Comparison of ENCODE assay signal across 23 cellular contexts in the genomic region with DNA sequence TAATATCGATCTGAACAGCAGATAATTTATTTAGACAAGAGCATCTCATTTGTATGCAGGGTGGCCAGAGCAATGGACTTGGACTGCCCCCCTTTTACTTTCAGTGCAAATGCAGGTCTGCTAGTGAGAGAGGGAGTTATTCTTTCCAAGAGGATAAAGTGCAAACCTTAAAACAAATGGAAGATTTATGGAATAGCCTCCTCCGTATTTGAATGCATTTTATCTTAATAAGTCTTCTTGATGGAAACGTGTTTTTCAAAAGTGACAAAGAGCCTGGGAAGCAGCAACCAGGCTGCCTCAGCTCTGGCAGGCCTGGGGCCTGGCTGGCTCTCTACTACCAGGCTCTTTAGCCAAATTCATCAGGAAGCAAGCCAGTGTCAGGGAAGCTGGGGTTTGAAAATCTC. TPM values are rescaled to one million over a fixed set of nuclear protein-coding genes. Genes with fewer than 3 reads are reported as not detected.
DNase-seq lines count a peak whose midpoint lies in the region; ATAC-seq and TF ChIP-seq lines count a peak whose summit lies in the region.
"Had no signal": no experiment of that assay in that cellular context is flagged by ENCODE, and none has a peak within 500 bp of the region (broad histone marks: within the 10 kb centered on the region; RNA-seq: fewer than 3 reads in every experiment).

No MANE protein-coding gene starts in this region.

- H3K4me1 Mint-ChIP-seq in nephron, result peaks cover 65% of the 10 kb centered on the region

- H3K27ac Mint-ChIP-seq in nephron, result peak overlapping the region; percentile 99 to 100 (median 99)
- H3K27ac Mint-ChIP-seq: effector memory CD8-positive, alpha-beta T cell; H9; T-helper 17 cell had no signal

- peaks cover 11 to 69% (median 60%) of the 10 kb centered on the region in 4 donors for H3K4me1 ChIP-seq in esophagus muscularis mucosa
- H3K4me1 ChIP-seq: foreskin keratinocyte had no signal

- H3K36me3 Mint-ChIP-seq in nephron (ENCODE audit: low read depth), result peaks cover 89% of the 10 kb centered on the region

- intact Hi-C loops in esophagus muscularis mucosa (cut with DNase I), result loop anchor here (10.0 kb wide), 1 partner anchor 325 kb away; no protein-coding TSS in a partner anchor

- TF ChIP-seq POLR2A in esophagus muscularis mucosa (IDR thresholded peaks at IDR 0.05; ENCODE audit: low read depth), result no peak

- no peaks in the 10 kb centered on the region for H3K27me3 ChIP-seq in AG04450 (ENCODE audit: control insufficient read depth, insufficient read depth, low read length)
- H3K27me3 ChIP-seq in esophagus muscularis mucosa, result peaks cover 0 to 29% (median 0%) of the 10 kb centered on the region in 4 donors

- CTCF ChIA-PET in AG04450 (lab: Charles Lee), result interaction anchor here (2.5 kb wide), 1 partner anchor 211 kb away, joined by 14 read pairs; no protein-coding TSS in a partner anchor

- ATAC-seq in SK-N-SH treated with all-trans-retinoic acid at 6 μM for 48 hours (0 out of 3 replicates have a peak, but pooled peaks have one; percentile 18), HG02840 (IDR thresholded peaks at IDR 0.05; ENCODE audit: low FRiP score, unreplicated experiment) (no peak), GM18870 (IDR thresholded peaks at IDR 0.05; ENCODE audit: unreplicated experiment) (no peak)
- ATAC-seq: effector memory CD8-positive, alpha-beta T cell; foreskin keratinocyte; T-helper 17 cell had no signal

- DNase-seq in AG04450 (ENCODE audit: low read depth, low spot score), result no peak
- DNase-seq in esophagus muscularis mucosa (ENCODE audit: extremely low spot score), result peak; percentile 42
- DNase-seq in ecto neural progenitor cell (ENCODE audit: low spot score), result no peak
- no peak for DNase-seq in NCI-H748 treated with DMSO at 0.1 percent for 48 hours (lab: John Stamatoyannopoulos, UW)
- DNase-seq: ACHN; activated CD8-positive, alpha-beta memory T cell treated with anti-CD3 and anti-CD28 coated beads, Interleukin-2, amount 50 U/mL, for 48 hours; activated naive CD4-positive, alpha-beta T cell treated with Interleukin-2 at 50 U/mL for 16 hours; effector memory CD8-positive, alpha-beta T cell; foreskin keratinocyte; GF-D8; H9; mesendoderm; NCI-H2171 treated with DMSO at 0.1 percent for 48 hours; occipital lobe; Right ventricle myocardium superior; stimulated activated CD4-positive, alpha-beta T cell treated with anti-CD3 and anti-CD28 coated beads, Interleukin-4, amount 100 ng/mL, for 4 hours; T-helper 17 cell; trophoblast cell had no signal

- peaks cover 0 to 13% (median 7%) of the 10 kb centered on the region in 4 donors for H3K36me3 ChIP-seq in esophagus muscularis mucosa

- WGBS in esophagus muscularis mucosa, result 23% methylated on average over 3 of the region's 3 CpGs

- H3K4me3 ChIP-seq in AG04450 (ENCODE audit: low read depth, low read length) (peak overlapping the region; percentile 92), esophagus muscularis mucosa (peak overlapping the region in 3 of 4 donors; percentile 20 to 76 (median 75))
- H3K4me3 ChIP-seq: skin epidermis had no signal

- POLR2A ChIA-PET in AG04450 (lab: Yijun Ruan, JAX), result interaction anchor here (0.9 kb wide), 1 partner anchor 18 kb away, joined by 3 read pairs; no protein-coding TSS in a partner anchor

- H3K9me3 Mint-ChIP-seq in nephron, result peaks cover 8% of the 10 kb centered on the region

- H3K27ac ChIP-seq in AG04450 (ENCODE audit: low read depth, low read length) (no peak overlapping the region), esophagus muscularis mucosa (replicated peaks in 1 of 4) (peak overlapping the region; percentile 51 to 95 (median 79))
- H3K27ac ChIP-seq: foreskin keratinocyte, skin epidermis had no signal

- peaks cover 73% of the 10 kb centered on the region for H3K27me3 Mint-ChIP-seq in nephron (ENCODE audit: low read depth)

- peak overlapping the region; percentile 95 to 96 (median 95) for H3K4me3 Mint-ChIP-seq in nephron
- H3K4me3 Mint-ChIP-seq: effector memory CD8-positive, alpha-beta T cell; H9; T-helper 17 cell had no signal

- H3K9me3 ChIP-seq in AG04450 (ENCODE audit: control insufficient read depth, insufficient read depth, low read length) (peaks cover 6% of the 10 kb centered on the region), esophagus muscularis mucosa (no peaks in the 10 kb centered on the region)

- no peak for TF ChIP-seq CTCF in AG04450 (IDR thresholded peaks at IDR 0.05; ENCODE audit: low read depth, low read length)
- no peak for TF ChIP-seq CTCF in esophagus muscularis mucosa (IDR thresholded peaks at IDR 0.05)
- no peak for TF ChIP-seq CTCF in nephron (IDR thresholded peaks at IDR 0.05; ENCODE audit: unreplicated experiment in 3 of 3)

- TF ChIP-seq EP300 in esophagus muscularis mucosa (IDR thresholded peaks at IDR 0.05), result no peak

TF ChIP-seq in SK-N-SH treated with all-trans-retinoic acid at 6 μM for 48 hours, 23 proteins besides CTCF, POLR2A, EP300 and RAD21 (continues in another document):
- TF ChIP-seq PATZ1 (CRISPR knock-in tag; IDR thresholded peaks at IDR 0.05; ENCODE audit: borderline replicate concordance) (no peak), ARNTL (CRISPR knock-in tag; IDR thresholded peaks at IDR 0.05; ENCODE audit: borderline replicate concordance, low read depth) (no peak), CSDC2 (CRISPR knock-in tag; IDR thresholded peaks at IDR 0.05) (no peak), ZNF8 (CRISPR knock-in tag; IDR thresholded peaks at IDR 0.05) (no peak), PPARA (CRISPR knock-in tag; IDR thresholded peaks at IDR 0.05; ENCODE audit: borderline replicate concordance) (no peak), SNAI2 (CRISPR knock-in tag; IDR thresholded peaks at IDR 0.05) (no peak), TCF4 (CRISPR knock-in tag; IDR thresholded peaks at IDR 0.05; ENCODE audit: borderline replicate concordance) (no peak), GLIS3 (CRISPR knock-in tag; IDR thresholded peaks at IDR 0.05) (no peak), TOX (CRISPR knock-in tag; IDR thresholded peaks at IDR 0.05; ENCODE audit: borderline replicate concordance) (no peak), ESRRG (CRISPR knock-in tag; IDR thresholded peaks at IDR 0.05) (no peak), ZNF565 (CRISPR knock-in tag; conservative IDR thresholded peaks at IDR 0.05; ENCODE audit: low read depth) (no peak), ZFP3 (CRISPR knock-in tag; IDR thresholded peaks at IDR 0.05) (no peak)
- TF ChIP-seq, protein P1, sequence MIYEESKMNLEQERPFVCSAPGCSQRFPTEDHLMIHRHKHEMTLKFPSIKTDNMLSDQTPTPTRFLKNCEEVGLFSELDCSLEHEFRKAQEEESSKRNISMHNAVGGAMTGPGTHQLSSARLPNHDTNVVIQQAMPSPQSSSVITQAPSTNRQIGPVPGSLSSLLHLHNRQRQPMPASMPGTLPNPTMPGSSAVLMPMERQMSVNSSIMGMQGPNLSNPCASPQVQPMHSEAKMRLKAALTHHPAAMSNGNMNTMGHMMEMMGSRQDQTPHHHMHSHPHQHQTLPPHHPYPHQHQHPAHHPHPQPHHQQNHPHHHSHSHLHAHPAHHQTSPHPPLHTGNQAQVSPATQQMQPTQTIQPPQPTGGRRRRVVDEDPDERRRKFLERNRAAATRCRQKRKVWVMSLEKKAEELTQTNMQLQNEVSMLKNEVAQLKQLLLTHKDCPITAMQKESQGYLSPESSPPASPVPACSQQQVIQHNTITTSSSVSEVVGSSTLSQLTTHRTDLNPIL (CRISPR knock-in tag; IDR thresholded peaks at IDR 0.05; ENCODE audit: low read depth), result no peak
- TF ChIP-seq, protein P2, sequence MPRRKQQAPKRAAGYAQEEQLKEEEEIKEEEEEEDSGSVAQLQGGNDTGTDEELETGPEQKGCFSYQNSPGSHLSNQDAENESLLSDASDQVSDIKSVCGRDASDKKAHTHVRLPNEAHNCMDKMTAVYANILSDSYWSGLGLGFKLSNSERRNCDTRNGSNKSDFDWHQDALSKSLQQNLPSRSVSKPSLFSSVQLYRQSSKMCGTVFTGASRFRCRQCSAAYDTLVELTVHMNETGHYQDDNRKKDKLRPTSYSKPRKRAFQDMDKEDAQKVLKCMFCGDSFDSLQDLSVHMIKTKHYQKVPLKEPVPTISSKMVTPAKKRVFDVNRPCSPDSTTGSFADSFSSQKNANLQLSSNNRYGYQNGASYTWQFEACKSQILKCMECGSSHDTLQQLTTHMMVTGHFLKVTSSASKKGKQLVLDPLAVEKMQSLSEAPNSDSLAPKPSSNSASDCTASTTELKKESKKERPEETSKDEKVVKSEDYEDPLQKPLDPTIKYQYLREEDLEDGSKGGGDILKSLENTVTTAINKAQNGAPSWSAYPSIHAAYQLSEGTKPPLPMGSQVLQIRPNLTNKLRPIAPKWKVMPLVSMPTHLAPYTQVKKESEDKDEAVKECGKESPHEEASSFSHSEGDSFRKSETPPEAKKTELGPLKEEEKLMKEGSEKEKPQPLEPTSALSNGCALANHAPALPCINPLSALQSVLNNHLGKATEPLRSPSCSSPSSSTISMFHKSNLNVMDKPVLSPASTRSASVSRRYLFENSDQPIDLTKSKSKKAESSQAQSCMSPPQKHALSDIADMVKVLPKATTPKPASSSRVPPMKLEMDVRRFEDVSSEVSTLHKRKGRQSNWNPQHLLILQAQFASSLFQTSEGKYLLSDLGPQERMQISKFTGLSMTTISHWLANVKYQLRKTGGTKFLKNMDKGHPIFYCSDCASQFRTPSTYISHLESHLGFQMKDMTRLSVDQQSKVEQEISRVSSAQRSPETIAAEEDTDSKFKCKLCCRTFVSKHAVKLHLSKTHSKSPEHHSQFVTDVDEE (CRISPR knock-in tag; IDR thresholded peaks at IDR 0.05), result no peak

RNA-seq across cellular contexts. Expression of gene NR2F1, which starts 6.8 kb away (rescaled TPM):
- polyA plus RNA-seq in AG04450 (2011; rRNA removed), result 47.9 and 65.5 TPM in 2 replicates
- polyA minus RNA-seq in AG04450 (2011; rRNA and poly(A)+ RNA removed), result 63.1 and 83.0 TPM in 2 replicates
- total RNA-seq in esophagus muscularis mucosa, result 10 to 100 TPM; 17.4 to 43.8 (median 40.6) TPM
- total RNA-seq: foreskin keratinocyte, H9, T-helper 17 cell had no signal
- polyA plus RNA-seq: foreskin keratinocyte had no signal

RNA-seq across cellular contexts. Expression of gene NR2F1-AS1, which starts 8.8 kb away (rescaled TPM):
- 25.5 and 29.9 TPM in 2 replicates for polyA plus RNA-seq in AG04450 (2011; rRNA removed)
- 17.1 and 19.4 TPM in 2 replicates for polyA minus RNA-seq in AG04450 (2011; rRNA and poly(A)+ RNA removed)
- total RNA-seq in esophagus muscularis mucosa, result 10 to 100 TPM in 1 of 4 donors, 1 to 10 TPM in 3; 8.6 to 22.8 (median 9.5) TPM
- total RNA-seq: foreskin keratinocyte, T-helper 17 cell had no signal
- polyA plus RNA-seq: foreskin keratinocyte had no signal
